In genomic region chr13:110471833-110472162, GRCh38 we compare ENCODE assay signal across 8 cellular contexts.
DNase-seq lines count a peak whose midpoint lies in the region; ATAC-seq and TF ChIP-seq lines count a peak whose summit lies in the region.

No MANE protein-coding gene starts in this region.

- intact Hi-C loops in esophagus squamous epithelium (cut with DNase I), result no loop called here

- DNase-seq in AG08396 (ENCODE audit: low spot score) (peak; percentile 31), SKM-1 treated with dmso at 0.1 percent for 144 hours (lab: John Stamatoyannopoulos, UW; ENCODE audit: unreplicated experiment) (peak; percentile 91), iris pigment epithelial cell (ENCODE audit: low read depth) (peak; percentile 74), NCI-H345 treated with DMSO at 0.1 percent for 48 hours (lab: John Stamatoyannopoulos, UW; ENCODE audit: unreplicated experiment) (no peak), esophagus squamous epithelium (lab: John Stamatoyannopoulos, UW) (no peak)
- no peak for DNase-seq in effector CD4-positive, alpha-beta T cell

- peaks cover 0 to 8% (median 0%) of the 10 kb centered on the region in 3 donors for H3K4me1 ChIP-seq in esophagus squamous epithelium

- no peak for TF ChIP-seq CTCF in esophagus squamous epithelium (IDR thresholded peaks at IDR 0.05)

- peak overlapping the region in 2 of 4 donors; percentile 18 to 46 for H3K27ac ChIP-seq in esophagus squamous epithelium

- H3K27me3 ChIP-seq in esophagus squamous epithelium, result no peaks in the 10 kb centered on the region

- ATAC-seq in GM19023 (IDR thresholded peaks at IDR 0.05; ENCODE audit: unreplicated experiment) (peak; percentile 95), HG03060 (IDR thresholded peaks at IDR 0.05; ENCODE audit: low read depth, unreplicated experiment) (peak; percentile 96)

- peaks cover 0 to 89% (median 4%) of the 10 kb centered on the region in 3 donors for H3K36me3 ChIP-seq in esophagus squamous epithelium

- no peaks in the 10 kb centered on the region for H3K9me3 ChIP-seq in esophagus squamous epithelium

- no peak overlapping the region for H3K4me3 ChIP-seq in esophagus squamous epithelium

- TF ChIP-seq POLR2A in esophagus squamous epithelium (IDR thresholded peaks at IDR 0.05), result no peak

- WGBS in esophagus squamous epithelium, 2 donors, result 47 to 62% methylated on average over 3 to 7 of the region's 7 CpGs

Comparison
In these comparisons a context has a peak if more than half of its experiments do, and no peak if none do; other contexts are left out.
1. DNase-seq: peak in AG08396 (single experiment), SKM-1 treated with dmso at 0.1 percent for 144 hours (single experiment) and iris pigment epithelial cell (single experiment); none in NCI-H345 treated with DMSO at 0.1 percent for 48 hours (single experiment), effector CD4-positive, alpha-beta T cell (single experiment) and esophagus squamous epithelium (single experiment).